Comparison of ENCODE assay signal across 17 cellular contexts in the genomic region with DNA sequence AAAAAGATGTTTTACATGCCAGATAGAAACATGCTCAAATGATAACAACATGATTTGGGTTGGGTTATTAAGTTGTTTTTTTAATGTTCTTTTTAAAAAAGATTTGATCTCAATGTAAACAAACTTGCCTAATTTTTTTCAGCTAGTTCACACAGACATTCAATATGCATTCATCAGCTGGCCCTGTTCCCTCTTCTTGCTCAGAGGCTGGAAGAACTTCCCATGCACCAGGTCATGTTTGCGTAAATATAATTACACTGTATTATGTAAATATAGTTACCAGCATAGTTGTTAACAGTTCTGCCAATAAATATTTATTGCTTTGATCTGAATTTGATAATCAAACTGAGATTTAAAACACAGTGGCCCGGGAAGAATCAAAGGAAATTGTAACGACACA.
DNase-seq lines count a peak whose midpoint lies in the region; ATAC-seq and TF ChIP-seq lines count a peak whose summit lies in the region.
"Had no signal": no experiment of that assay in that cellular context is flagged by ENCODE, and none has a peak within 500 bp of the region (broad histone marks: within the 10 kb centered on the region; RNA-seq: fewer than 3 reads in every experiment).

No MANE protein-coding gene starts in this region.

- no peak for ATAC-seq in HG03469 (IDR thresholded peaks at IDR 0.05; ENCODE audit: unreplicated experiment)
- ATAC-seq in GM19351 (IDR thresholded peaks at IDR 0.05; ENCODE audit: unreplicated experiment): no peak
- ATAC-seq: activated T-helper 17 cell treated with anti-CD3 and anti-CD28 coated beads, Interleukin-2, amount 50 U/mL, for 72 hours had no signal

- H3K27me3 ChIP-seq in adipocyte (replicated peaks; ENCODE audit: control insufficient read depth, insufficient read depth, low read length) (no peaks in the 10 kb centered on the region), parathyroid adenoma (ENCODE audit: control insufficient read depth, insufficient read depth, low read length) (no peaks in the 10 kb centered on the region), tibial nerve (no peaks in the 10 kb centered on the region), SK-N-SH (ENCODE audit: insufficient read depth) (no peaks in the 10 kb centered on the region)

- no peaks in the 10 kb centered on the region for H4K20me1 ChIP-seq in SK-N-SH (ENCODE audit: insufficient read depth)

- TF ChIP-seq EP300 in tibial nerve (IDR thresholded peaks at IDR 0.05) (no peak), SK-N-SH (IDR thresholded peaks at IDR 0.05; ENCODE audit: borderline replicate concordance in 1 of 2, low read depth in 1 of 2, low read length in 1 of 2) (no peak)

- H3F3A ChIP-seq in SK-N-SH (replicated peaks; ENCODE audit: insufficient read depth): no peaks in the 10 kb centered on the region

- H3K9me3 ChIP-seq in adipocyte (ENCODE audit: control insufficient read depth, low read length) (no peaks in the 10 kb centered on the region), parathyroid adenoma (ENCODE audit: control insufficient read depth, low read length) (no peaks in the 10 kb centered on the region), tibial nerve (no peaks in the 10 kb centered on the region), SK-N-SH (no peaks in the 10 kb centered on the region)

- CTCF ChIA-PET in SK-N-SH (lab: Yijun Ruan, JAX): no interaction called here

- H3K4me3 ChIP-seq in adipocyte (ENCODE audit: low read length) (peak overlapping the region; percentile 50), parathyroid adenoma (ENCODE audit: low read depth, low read length) (no peak overlapping the region), tibial nerve (peak overlapping the region in 1 of 4 donors; percentile 38), SK-N-SH (ENCODE audit: low read depth in 2 of 2, low read length in 1 of 2) (no peak overlapping the region)

- TF ChIP-seq RAD21 in SK-N-SH (IDR thresholded peaks at IDR 0.05; ENCODE audit: low read length): no peak

- TF ChIP-seq POLR2A in tibial nerve (IDR thresholded peaks at IDR 0.05): no peak

- H3K4me1 ChIP-seq in adipocyte (ENCODE audit: control insufficient read depth, insufficient read depth, low read length) (peaks cover 19% of the 10 kb centered on the region), parathyroid adenoma (peaks cover 15% of the 10 kb centered on the region), tibial nerve (peaks cover 0 to 41% (median 11%) of the 10 kb centered on the region in 4 donors), SK-N-SH (ENCODE audit: control insufficient read depth in 1 of 2, insufficient read depth in 2 of 2, low read depth in 1 of 2, low read length in 1 of 2) (peaks cover 0 to 11% of the 10 kb centered on the region in 2 experiments; a peak in 1 of 4 replicates)

- peak overlapping the region; percentile 66 for H2AFZ ChIP-seq in parathyroid adenoma
- H2AFZ ChIP-seq in SK-N-SH (ENCODE audit: low read depth): no peak overlapping the region

- peak overlapping the region; percentile 89 for H3K27ac ChIP-seq in C4-2B
- peak overlapping the region; percentile 71 for H3K27ac ChIP-seq in parathyroid adenoma
- H3K27ac ChIP-seq in tibial nerve: peak overlapping the region in 1 of 4 donors; percentile 27
- H3K27ac ChIP-seq in SK-N-SH (ENCODE audit: low read depth in 2 of 2, low read length in 1 of 2): no peak overlapping the region

- peak overlapping the region; percentile 59 for H3K4me2 ChIP-seq in parathyroid adenoma (ENCODE audit: low read length)
- no peak overlapping the region; the same call in 1 of the 2 replicates for H3K4me2 ChIP-seq in SK-N-SH

- DNase-seq in adipocyte (ENCODE audit: low read depth) (peak; percentile 57), fibroblast of gingiva (ENCODE audit: low read depth) (peak; percentile 60), tibial nerve (ENCODE audit: low spot score in 2 of 2) (no peak), SK-N-SH (no peak)
- DNase-seq: activated naive CD8-positive, alpha-beta T cell treated with anti-CD3 and anti-CD28 coated beads, Interleukin-2, amount 10 ng/mL, durations not matched to agents 7 days and 5 days; CD4-positive, alpha-beta memory T cell; DMS153; GF-D8; head of caudate nucleus; NCI-H1417 treated with DMSO at 0.1 percent for 48 hours; NCI-H2171; stimulated activated CD4-positive, alpha-beta T cell treated with anti-CD3 and anti-CD28 coated beads, Interleukin-12 subunit alpha, Interleukin-12 subunit beta, amount 100 ng/mL, for 4 hours had no signal

- POLR2A ChIA-PET in SK-N-SH (lab: Yijun Ruan, JAX): no interaction called here

- no peaks in the 10 kb centered on the region for H3K9me2 ChIP-seq in SK-N-SH

- TF ChIP-seq CTCF in C4-2B (conservative IDR thresholded peaks at IDR 0.05) (no peak), parathyroid adenoma (IDR thresholded peaks at IDR 0.05) (no peak), tibial nerve (IDR thresholded peaks at IDR 0.05) (no peak), SK-N-SH (IDR thresholded peaks at IDR 0.05) (no peak)

- H3K9ac ChIP-seq in adipocyte (ENCODE audit: low read length) (no peak overlapping the region), parathyroid adenoma (no peak overlapping the region), SK-N-SH (no peak overlapping the region)

- H3K36me3 ChIP-seq in adipocyte (ENCODE audit: control insufficient read depth, insufficient read depth, low read length, severe bottlenecking) (no peaks in the 10 kb centered on the region), parathyroid adenoma (ENCODE audit: control insufficient read depth, insufficient read depth, low read length) (no peaks in the 10 kb centered on the region), tibial nerve (no peaks in the 10 kb centered on the region), SK-N-SH (replicated peaks in 1 of 2; ENCODE audit: control insufficient read depth in 1 of 2, insufficient read depth in 2 of 2, low read length in 1 of 2) (peaks cover 0 to 2% of the 10 kb centered on the region in 2 experiments)

- 63 to 72% methylated on average over 3 of the region's 3 CpGs for WGBS in tibial nerve, 2 donors
- 95% methylated on average over 3 of the region's 3 CpGs for WGBS in SK-N-SH (ENCODE audit: low lambda C conversion rate)

- H3K79me2 ChIP-seq in parathyroid adenoma (no peaks in the 10 kb centered on the region), SK-N-SH (ENCODE audit: insufficient read depth) (no peaks in the 10 kb centered on the region; the same call in 1 of the 2 replicates)

TF ChIP-seq in SK-N-SH, 30 proteins besides CTCF, POLR2A, EP300 and RAD21:
- TF ChIP-seq ELF1 (IDR thresholded peaks at IDR 0.05) (no peak), PBX3 (IDR thresholded peaks at IDR 0.05) (no peak), GABPA (IDR thresholded peaks at IDR 0.05; ENCODE audit: low read depth) (no peak), RCOR1 (IDR thresholded peaks at IDR 0.05; ENCODE audit: low read length) (no peak), MAX (IDR thresholded peaks at IDR 0.05; ENCODE audit: low read depth) (no peak), FOXJ3 (CRISPR knock-in tag; IDR thresholded peaks at IDR 0.05) (no peak), CHD2 (IDR thresholded peaks at IDR 0.05; ENCODE audit: low read length, partially characterized antibody) (no peak)

Comparison
In these comparisons a context has a peak if more than half of its experiments do, and no peak if none do; other contexts are left out.
1. H3K27ac ChIP-seq: peak in C4-2B (single experiment) and parathyroid adenoma (single experiment); none in SK-N-SH (0 of 2).
2. DNase-seq: peak in adipocyte (single experiment) and fibroblast of gingiva (single experiment); none in tibial nerve (0 of 2) and SK-N-SH (single experiment).